1 cellular context compared by ENCODE assay signal in the genomic region with DNA sequence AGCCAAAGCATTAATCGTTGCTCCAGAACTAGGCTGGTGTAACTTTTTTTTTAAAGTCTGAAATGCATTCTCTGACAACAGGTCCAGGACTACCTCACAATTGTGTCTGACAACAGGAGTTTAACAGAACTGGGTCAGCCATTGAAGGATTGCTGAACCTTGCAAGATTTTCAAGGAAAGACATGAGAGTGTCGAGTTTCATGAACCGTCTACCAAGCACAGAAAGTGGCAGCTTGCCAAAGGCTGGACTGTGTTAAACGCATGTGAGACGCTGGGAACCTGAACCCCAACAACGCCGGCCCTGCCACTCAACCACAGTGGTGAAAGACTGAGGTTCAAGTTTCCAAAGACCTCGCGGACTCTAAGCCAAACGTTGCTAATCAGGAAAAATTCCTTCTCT.
TF ChIP-seq lines count a peak whose summit lies in the region.

No MANE protein-coding gene starts in this region.

TF ChIP-seq in K562, 482 proteins besides CTCF, POLR2A, EP300 and RAD21:
- no peak for TF ChIP-seq FOXJ3 (CRISPR knock-in tag; IDR thresholded peaks at IDR 0.05)
- no peak for TF ChIP-seq PRDM10 (IDR thresholded peaks at IDR 0.05; ENCODE audit: partially characterized antibody)
- TF ChIP-seq SMAD4 (CRISPR knock-in tag; conservative IDR thresholded peaks at IDR 0.05): 0 out of 2 replicates have a peak, but pooled peaks have one; percentile 15
- TF ChIP-seq, protein P1, sequence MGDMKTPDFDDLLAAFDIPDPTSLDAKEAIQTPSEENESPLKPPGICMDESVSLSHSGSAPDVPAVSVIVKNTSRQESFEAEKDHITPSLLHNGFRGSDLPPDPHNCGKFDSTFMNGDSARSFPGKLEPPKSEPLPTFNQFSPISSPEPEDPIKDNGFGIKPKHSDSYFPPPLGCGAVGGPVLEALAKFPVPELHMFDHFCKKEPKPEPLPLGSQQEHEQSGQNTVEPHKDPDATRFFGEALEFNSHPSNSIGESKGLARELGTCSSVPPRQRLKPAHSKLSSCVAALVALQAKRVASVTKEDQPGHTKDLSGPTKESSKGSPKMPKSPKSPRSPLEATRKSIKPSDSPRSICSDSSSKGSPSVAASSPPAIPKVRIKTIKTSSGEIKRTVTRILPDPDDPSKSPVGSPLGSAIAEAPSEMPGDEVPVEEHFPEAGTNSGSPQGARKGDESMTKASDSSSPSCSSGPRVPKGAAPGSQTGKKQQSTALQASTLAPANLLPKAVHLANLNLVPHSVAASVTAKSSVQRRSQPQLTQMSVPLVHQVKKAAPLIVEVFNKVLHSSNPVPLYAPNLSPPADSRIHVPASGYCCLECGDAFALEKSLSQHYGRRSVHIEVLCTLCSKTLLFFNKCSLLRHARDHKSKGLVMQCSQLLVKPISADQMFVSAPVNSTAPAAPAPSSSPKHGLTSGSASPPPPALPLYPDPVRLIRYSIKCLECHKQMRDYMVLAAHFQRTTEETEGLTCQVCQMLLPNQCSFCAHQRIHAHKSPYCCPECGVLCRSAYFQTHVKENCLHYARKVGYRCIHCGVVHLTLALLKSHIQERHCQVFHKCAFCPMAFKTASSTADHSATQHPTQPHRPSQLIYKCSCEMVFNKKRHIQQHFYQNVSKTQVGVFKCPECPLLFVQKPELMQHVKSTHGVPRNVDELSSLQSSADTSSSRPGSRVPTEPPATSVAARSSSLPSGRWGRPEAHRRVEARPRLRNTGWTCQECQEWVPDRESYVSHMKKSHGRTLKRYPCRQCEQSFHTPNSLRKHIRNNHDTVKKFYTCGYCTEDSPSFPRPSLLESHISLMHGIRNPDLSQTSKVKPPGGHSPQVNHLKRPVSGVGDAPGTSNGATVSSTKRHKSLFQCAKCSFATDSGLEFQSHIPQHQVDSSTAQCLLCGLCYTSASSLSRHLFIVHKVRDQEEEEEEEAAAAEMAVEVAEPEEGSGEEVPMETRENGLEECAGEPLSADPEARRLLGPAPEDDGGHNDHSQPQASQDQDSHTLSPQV (IDR thresholded peaks at IDR 0.05): no peak
- peak; percentile 8 for TF ChIP-seq MEIS2 (IDR thresholded peaks at IDR 0.05; ENCODE audit: partially characterized antibody)
- TF ChIP-seq THRAP3 (IDR thresholded peaks at IDR 0.05; ENCODE audit: borderline replicate concordance): no peak
- TF ChIP-seq CEBPG (CRISPR knock-in tag; IDR thresholded peaks at IDR 0.05): peak; percentile 63
- no peak for TF ChIP-seq CEBPG (tag; conservative IDR thresholded peaks at IDR 0.05 in 1 of 2, IDR thresholded peaks at IDR 0.05 in 1 of 2)
- TF ChIP-seq ATF4 (CRISPR knock-in tag; IDR thresholded peaks at IDR 0.05): 0 out of 2 replicates have a peak, but pooled peaks have one; percentile 14
- TF ChIP-seq CHCHD3 (CRISPR knock-in tag; IDR thresholded peaks at IDR 0.05): no peak
- no peak for TF ChIP-seq PBX2 (CRISPR knock-in tag; IDR thresholded peaks at IDR 0.05; ENCODE audit: low read depth)
- peak; percentile 69 for TF ChIP-seq PBX2 (tag; conservative IDR thresholded peaks at IDR 0.05; ENCODE audit: low read depth)
- TF ChIP-seq NFIC (IDR thresholded peaks at IDR 0.05): peak; percentile 94
- no peak for TF ChIP-seq ZNF561 (CRISPR knock-in tag; conservative IDR thresholded peaks at IDR 0.05)
- 0 out of 2 replicates have a peak, but pooled peaks have one; percentile 16 for TF ChIP-seq MAFG (tag; conservative IDR thresholded peaks at IDR 0.05)
- 0 out of 2 replicates have a peak, but pooled peaks have one; percentile 6 for TF ChIP-seq C11orf30 (IDR thresholded peaks at IDR 0.05; ENCODE audit: low read depth)
- TF ChIP-seq HNRNPH1 (optimal IDR thresholded peaks at IDR 0.05; ENCODE audit: low read depth, low read length): no peak
- no peak for TF ChIP-seq JUND (IDR thresholded peaks at IDR 0.05; ENCODE audit: borderline replicate concordance, low read depth, low read length)
- 0 out of 3 replicates have a peak, but pooled peaks have one; percentile 22 for TF ChIP-seq JUND (tag; IDR thresholded peaks at IDR 0.05; ENCODE audit: borderline replicate concordance, low read depth, low read length)
- TF ChIP-seq PKNOX1 (IDR thresholded peaks at IDR 0.05): peak; percentile 85
- no peak for TF ChIP-seq NR4A1 (CRISPR knock-in tag; IDR thresholded peaks at IDR 0.05)
- no peak for TF ChIP-seq NR4A1 (tag; IDR thresholded peaks at IDR 0.05)
- TF ChIP-seq NONO (IDR thresholded peaks at IDR 0.05; ENCODE audit: low read depth in 2 of 2, low read length in 1 of 2): no peak
- TF ChIP-seq NFIX (CRISPR knock-in tag; IDR thresholded peaks at IDR 0.05; ENCODE audit: low read depth): 0 out of 2 replicates have a peak, but pooled peaks have one; percentile 60
- TF ChIP-seq ATF1 (CRISPR knock-in tag; IDR thresholded peaks at IDR 0.05): no peak
- 0 out of 2 replicates have a peak, but pooled peaks have one; percentile 20 for TF ChIP-seq ATF1 (tag; IDR thresholded peaks at IDR 0.05)
- TF ChIP-seq, protein P2, sequence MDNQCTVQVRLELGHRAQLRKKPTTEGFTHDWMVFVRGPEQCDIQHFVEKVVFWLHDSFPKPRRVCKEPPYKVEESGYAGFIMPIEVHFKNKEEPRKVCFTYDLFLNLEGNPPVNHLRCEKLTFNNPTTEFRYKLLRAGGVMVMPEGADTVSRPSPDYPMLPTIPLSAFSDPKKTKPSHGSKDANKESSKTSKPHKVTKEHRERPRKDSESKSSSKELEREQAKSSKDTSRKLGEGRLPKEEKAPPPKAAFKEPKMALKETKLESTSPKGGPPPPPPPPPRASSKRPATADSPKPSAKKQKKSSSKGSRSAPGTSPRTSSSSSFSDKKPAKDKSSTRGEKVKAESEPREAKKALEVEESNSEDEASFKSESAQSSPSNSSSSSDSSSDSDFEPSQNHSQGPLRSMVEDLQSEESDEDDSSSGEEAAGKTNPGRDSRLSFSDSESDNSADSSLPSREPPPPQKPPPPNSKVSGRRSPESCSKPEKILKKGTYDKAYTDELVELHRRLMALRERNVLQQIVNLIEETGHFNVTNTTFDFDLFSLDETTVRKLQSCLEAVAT (IDR thresholded peaks at IDR 0.05): peak in 1 of 2 experiments; percentile 76; a peak in 1 of 4 replicates
- TF ChIP-seq ZBTB17 (CRISPR knock-in tag; IDR thresholded peaks at IDR 0.05): peak; percentile 87
TF ChIP-seq in K562: peak in this region for 14.
